36 cellular contexts compared by ENCODE assay signal in genomic region chr6:51818520-51819022, GRCh38.
"Had no signal": no experiment of that assay in that cellular context is flagged by ENCODE, and none has a peak within 500 bp of the region (broad histone marks: within the 10 kb centered on the region; RNA-seq: fewer than 3 reads in every experiment).

No MANE protein-coding gene starts in this region.

- FAIRE-seq: bronchial epithelial cell, RCC 7860 had no signal

- DNase-seq: activated CD4-positive, alpha-beta memory T cell treated with anti-CD3 and anti-CD28 coated beads, Interleukin-2, amount 10 ng/mL, durations not matched to agents 7 days and 5 days; activated CD4-positive, alpha-beta T cell treated with anti-CD3 and anti-CD28 coated beads for 1 hour; activated CD4-positive, alpha-beta T cell treated with anti-CD3 and anti-CD28 coated beads for 48 hours; activated CD4-positive, CD25-positive, alpha-beta regulatory T cell; activated CD8-positive, alpha-beta memory T cell treated with anti-CD3 and anti-CD28 coated beads for 24 hours; activated CD8-positive, alpha-beta memory T cell treated with anti-CD3 and anti-CD28 coated beads, Interleukin-2, amount 10 ng/mL, durations not matched to agents 7 days and 5 days; activated CD8-positive, alpha-beta memory T cell treated with anti-CD3 and anti-CD28 coated beads, Interleukin-2, amount 50 U/mL, for 48 hours; activated effector memory CD4-positive, alpha-beta T cell treated with Interleukin-2 at 50 U/mL for 16 hours; activated naive CD4-positive, alpha-beta T cell treated with anti-CD3 and anti-CD28 coated beads, Interleukin-2, amount 10 ng/mL, durations not matched to agents 7 days and 5 days; activated naive CD8-positive, alpha-beta T cell treated with anti-CD3 and anti-CD28 coated beads, Interleukin-2, amount 50 U/mL, for 24 hours; activated T-cell treated with anti-CD3 and anti-CD28 coated beads, Interleukin-2, amount 50 U/mL, for 48 hours; anterior cingulate cortex; caudate nucleus; cerebellar nuclear complex; MM.1S; MV-4-11; NCI-H1092; NCI-H1436 treated with DMSO at 0.1 percent for 48 hours; NCI-H187 treated with DMSO at 0.1 percent for 48 hours; NCI-H2081 treated with DMSO at 0.1 percent for 48 hours; NCI-H2171 treated with DMSO at 0.1 percent for 48 hours; NCI-H2227 treated with DMSO at 0.1 percent for 48 hours; NCI-H446; NCI-H510A treated with DMSO at 0.1 percent for 48 hours; NCI-H526 treated with DMSO at 0.1 percent for 48 hours; PC-9; SIG-M5; SW 1271; T-helper 1 cell; T-helper 2 cell; T-helper 9 cell had no signal

- H3K27ac ChIP-seq: PC-9, RWPE1, VCaP had no signal

- ATAC-seq: activated CD8-positive, alpha-beta memory T cell treated with anti-CD3 and anti-CD28 coated beads, Interleukin-2, amount 10 ng/mL, durations not matched to agents 7 days and 5 days; activated naive CD8-positive, alpha-beta T cell treated with anti-CD3 and anti-CD28 coated beads, Interleukin-2, amount 50 U/mL, for 24 hours; Right ventricle myocardium inferior had no signal

- H3K4me2 ChIP-seq: PC-9 had no signal

- H2AFZ ChIP-seq: PC-9 had no signal

- H3K4me3 ChIP-seq: PC-9 had no signal
